ENCODE assay signal across 1 cellular context in the genomic region with DNA sequence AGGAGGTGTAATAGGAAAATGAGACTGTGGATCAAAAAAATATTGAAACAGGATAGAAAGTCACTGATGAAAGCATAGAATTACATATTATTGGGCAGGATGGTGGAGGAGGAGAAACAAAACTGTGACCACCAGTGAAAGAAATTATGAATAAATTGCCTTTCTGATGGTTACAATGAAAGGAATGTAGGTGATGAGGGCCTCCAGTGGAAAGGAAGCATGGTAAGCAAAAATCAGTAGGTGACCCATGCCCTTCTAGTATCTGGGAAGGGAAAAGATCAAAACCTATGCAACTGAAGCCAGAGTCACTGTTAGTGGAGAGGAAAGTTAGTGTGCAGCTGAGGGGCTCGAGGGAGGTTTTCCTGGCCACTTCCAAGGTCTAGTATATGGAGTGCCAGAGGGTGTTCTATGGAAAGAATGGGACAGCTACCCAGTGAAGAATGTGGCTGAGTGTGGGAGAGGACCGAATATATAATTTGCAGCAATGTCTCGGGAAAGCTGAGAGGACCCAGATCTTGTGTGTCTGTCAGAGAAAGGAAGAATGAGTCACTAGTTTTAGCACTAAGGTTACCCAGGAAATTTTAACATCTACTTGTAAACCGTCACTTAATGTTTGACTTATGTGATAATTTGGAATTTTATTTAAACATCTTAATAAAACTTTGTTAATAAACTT.
TF ChIP-seq lines count a peak whose summit lies in the region.

No MANE protein-coding gene starts in this region.

TF ChIP-seq in GM12878, 131 proteins besides CTCF, POLR2A, EP300 and RAD21 (continued from another document):
- no peak for TF ChIP-seq E2F8 (IDR thresholded peaks at IDR 0.05; ENCODE audit: low read depth, partially characterized antibody)
- TF ChIP-seq SMC3 (IDR thresholded peaks at IDR 0.05; ENCODE audit: borderline replicate concordance, low read length) = no peak
- TF ChIP-seq SMAD1 (IDR thresholded peaks at IDR 0.05; ENCODE audit: low read depth, partially characterized antibody) = no peak
- no peak for TF ChIP-seq NFIC (IDR thresholded peaks at IDR 0.05; ENCODE audit: low read depth, low read length)
- TF ChIP-seq ZNF24 (IDR thresholded peaks at IDR 0.05) = no peak
- no peak for TF ChIP-seq POU2F2 (IDR thresholded peaks at IDR 0.05; ENCODE audit: borderline replicate concordance, low read depth, low read length)
- no peak for TF ChIP-seq NBN (IDR thresholded peaks at IDR 0.05)
- TF ChIP-seq CBX5 (IDR thresholded peaks at IDR 0.05; ENCODE audit: low read depth) = no peak
- TF ChIP-seq PAX5 (IDR thresholded peaks at IDR 0.05; ENCODE audit: borderline replicate concordance, low read depth, low read length) = no peak
- TF ChIP-seq RBBP5 (conservative IDR thresholded peaks at IDR 0.05) = no peak
- TF ChIP-seq TARDBP (IDR thresholded peaks at IDR 0.05; ENCODE audit: borderline replicate concordance) = no peak
- no peak for TF ChIP-seq CHD2 (IDR thresholded peaks at IDR 0.05; ENCODE audit: borderline replicate concordance, low read depth, low read length)
- TF ChIP-seq CHD4 (IDR thresholded peaks at IDR 0.05) = no peak
- TF ChIP-seq YY1 (IDR thresholded peaks at IDR 0.05; ENCODE audit: low read depth, low read length) = no peak
- TF ChIP-seq HDAC6 (IDR thresholded peaks at IDR 0.05; ENCODE audit: unreplicated experiment) = no peak
- TF ChIP-seq BRCA1 (IDR thresholded peaks at IDR 0.05; ENCODE audit: low read depth, low read length) = no peak
- no peak for TF ChIP-seq RCOR1 (conservative IDR thresholded peaks at IDR 0.05; ENCODE audit: low read depth, low read length)
